23 cellular contexts compared by ENCODE assay signal in genomic region chrX:136541294-136541693, GRCh38. TPM values are rescaled to one million over a fixed set of nuclear protein-coding genes. Genes with fewer than 3 reads are reported as not detected.
"Had no signal": no experiment of that assay in that cellular context is flagged by ENCODE, and none has a peak within 500 bp of the region (broad histone marks: within the 10 kb centered on the region; RNA-seq: fewer than 3 reads in every experiment).

No MANE protein-coding gene starts in this region.

- H3K4me3 ChIP-seq: esophagus muscularis mucosa, gastroesophageal sphincter, heart left ventricle, left ventricle myocardium inferior, upper lobe of left lung had no signal

- H3K4me3 Mint-ChIP-seq: activated naive CD4-positive, alpha-beta T cell treated with anti-CD3 and anti-CD28 coated beads, Interleukin-2, amount 50 U/mL, for 24 hours; activated T-cell treated with anti-CD3 and anti-CD28 coated beads, Interleukin-2, amount 50 U/mL, for 72 hours; stimulated activated naive CD8-positive, alpha-beta T cell treated with anti-CD3 and anti-CD28 coated beads, Interleukin-15, Interleukin-2, amounts not matched to agents 100 ng/mL and 50 ng/mL, for 24 hours had no signal

- H3K27ac ChIP-seq: esophagus muscularis mucosa, gastroesophageal sphincter, heart left ventricle, left ventricle myocardium inferior, upper lobe of left lung had no signal

- H3K36me3 ChIP-seq: esophagus muscularis mucosa, gastroesophageal sphincter, heart left ventricle, left ventricle myocardium inferior, upper lobe of left lung had no signal

- H3K9me3 Mint-ChIP-seq: activated naive CD4-positive, alpha-beta T cell treated with anti-CD3 and anti-CD28 coated beads, Interleukin-2, amount 50 U/mL, for 24 hours; activated T-cell treated with anti-CD3 and anti-CD28 coated beads, Interleukin-2, amount 50 U/mL, for 72 hours; stimulated activated naive CD8-positive, alpha-beta T cell treated with anti-CD3 and anti-CD28 coated beads, Interleukin-15, Interleukin-2, amounts not matched to agents 100 ng/mL and 50 ng/mL, for 24 hours had no signal

- H3K27me3 Mint-ChIP-seq: activated naive CD4-positive, alpha-beta T cell treated with anti-CD3 and anti-CD28 coated beads, Interleukin-2, amount 50 U/mL, for 24 hours; progenitor cell of endocrine pancreas; stimulated activated naive CD8-positive, alpha-beta T cell treated with anti-CD3 and anti-CD28 coated beads, Interleukin-15, Interleukin-2, amounts not matched to agents 100 ng/mL and 50 ng/mL, for 24 hours had no signal

- H3K4me1 ChIP-seq: esophagus muscularis mucosa, gastroesophageal sphincter, heart left ventricle, left ventricle myocardium inferior, upper lobe of left lung had no signal

- H3K36me3 Mint-ChIP-seq: activated naive CD4-positive, alpha-beta T cell treated with anti-CD3 and anti-CD28 coated beads, Interleukin-2, amount 50 U/mL, for 24 hours had no signal

- DNase-seq: activated CD4-positive, alpha-beta T cell treated with anti-CD3 and anti-CD28 coated beads, Interleukin-2, amount 50 U/mL, for 4 hours; activated effector memory CD4-positive, alpha-beta T cell treated with anti-CD3 and anti-CD28 coated beads, Interleukin-2, amount 50 U/mL, for 16 hours; activated T-cell treated with anti-CD3 and anti-CD28 coated beads, Interleukin-2, amount 50 U/mL, for 72 hours; dermis blood vessel endothelial cell; effector memory CD4-positive, alpha-beta T cell; heart left ventricle; left ventricle myocardium inferior; mammary epithelial cell; T-helper 2 cell; upper lobe of left lung had no signal

- ATAC-seq: activated T-cell treated with anti-CD3 and anti-CD28 coated beads, Interleukin-2, amount 50 U/mL, for 72 hours; gastroesophageal sphincter; heart left ventricle had no signal

- H3K9me3 ChIP-seq: esophagus muscularis mucosa, gastroesophageal sphincter, heart left ventricle, left ventricle myocardium inferior, upper lobe of left lung had no signal

- H3K27me3 ChIP-seq: esophagus muscularis mucosa, gastroesophageal sphincter, upper lobe of left lung had no signal

- H3K27ac Mint-ChIP-seq: activated naive CD4-positive, alpha-beta T cell treated with anti-CD3 and anti-CD28 coated beads, Interleukin-2, amount 50 U/mL, for 24 hours; activated T-cell treated with anti-CD3 and anti-CD28 coated beads, Interleukin-2, amount 50 U/mL, for 72 hours; progenitor cell of endocrine pancreas; stimulated activated naive CD8-positive, alpha-beta T cell treated with anti-CD3 and anti-CD28 coated beads, Interleukin-15, Interleukin-2, amounts not matched to agents 100 ng/mL and 50 ng/mL, for 24 hours had no signal

RNA-seq across cellular contexts. Expression of gene VGLL1, which starts 9.3 kb away (rescaled TPM):
- total RNA-seq: activated CD8-positive, alpha-beta memory T cell treated with anti-CD3 and anti-CD28 coated beads for 36 hours; activated T-cell treated with anti-CD3 and anti-CD28 coated beads, Interleukin-2, amount 50 U/mL, for 72 hours; chondrocyte; dermis blood vessel endothelial cell; endothelial cell of umbilical vein; esophagus muscularis mucosa; left ventricle myocardium inferior; mononuclear cell; omental fat pad; skeletal muscle tissue had no signal

RNA-seq across cellular contexts. Expression of gene BRS3, which starts 53.5 kb away (rescaled TPM):
- total RNA-seq: activated CD8-positive, alpha-beta memory T cell treated with anti-CD3 and anti-CD28 coated beads for 36 hours; activated T-cell treated with anti-CD3 and anti-CD28 coated beads, Interleukin-2, amount 50 U/mL, for 72 hours; bronchial epithelial cell; chondrocyte; dermis blood vessel endothelial cell; endothelial cell of umbilical vein; esophagus muscularis mucosa; gastroesophageal sphincter; heart left ventricle; kidney epithelial cell; left ventricle myocardium inferior; mammary epithelial cell; mononuclear cell; omental fat pad; skeletal muscle tissue; upper lobe of left lung had no signal
